Comparison of ENCODE assay signal across 22 cellular contexts in the genomic region with DNA sequence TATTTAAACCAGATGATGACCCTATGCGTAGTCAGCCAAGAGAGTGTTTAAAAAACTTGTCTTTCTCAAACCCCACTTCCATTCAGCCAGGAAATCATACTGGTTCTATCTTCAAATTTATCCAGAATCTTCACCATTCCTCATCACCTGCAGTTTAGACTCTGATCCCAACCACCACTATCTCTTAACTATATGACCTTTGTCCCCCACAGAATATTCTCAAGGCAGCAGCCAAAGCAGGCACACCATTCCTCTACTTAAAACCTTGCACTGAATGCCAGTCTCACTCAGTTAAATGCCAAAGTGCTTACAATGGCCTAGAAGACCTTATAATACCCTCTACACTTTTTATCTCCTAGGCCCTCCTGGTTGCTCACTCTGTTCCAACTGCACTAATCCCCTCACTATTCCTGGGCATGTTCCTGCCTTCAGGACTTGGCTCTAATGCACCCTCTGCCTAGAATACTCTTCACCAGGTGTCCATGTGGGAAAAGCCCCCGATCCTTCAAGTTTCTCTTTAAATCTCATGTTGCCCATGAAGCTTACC. TPM values are rescaled to one million over a fixed set of nuclear protein-coding genes. Genes with fewer than 3 reads are reported as not detected.
DNase-seq lines count a peak whose midpoint lies in the region; ATAC-seq and TF ChIP-seq lines count a peak whose summit lies in the region.
"Had no signal": no experiment of that assay in that cellular context is flagged by ENCODE, and none has a peak within 500 bp of the region (broad histone marks: within the 10 kb centered on the region; RNA-seq: fewer than 3 reads in every experiment).

No MANE protein-coding gene starts in this region.

- ATAC-seq in left lobe of liver, result peak; percentile 93
- ATAC-seq: HCT116 had no signal

- DNase-seq in activated T-cell treated with anti-CD3 and anti-CD28 coated beads, Interleukin-2, amount 50 U/mL, for 24 hours, result no peak
- no peak for DNase-seq in activated T-cell treated with anti-CD3 and anti-CD28 coated beads, Interleukin-2, amount 50 U/mL, for 1 hour
- DNase-seq in cardiac muscle cell (ENCODE audit: low read depth in 1 of 2, low spot score in 1 of 2) (no peak), left lobe of liver (ENCODE audit: low spot score) (no peak), NCI-H146 treated with DMSO at 0.1 percent for 48 hours (lab: John Stamatoyannopoulos, UW; ENCODE audit: unreplicated experiment) (no peak), AG08395 (ENCODE audit: low spot score) (no peak)
- DNase-seq: CD8-positive, alpha-beta memory T cell; DMS53; GDM1; KBM-7; NCI-H1092; NCI-H1436 treated with DMSO at 0.1 percent for 48 hours; NCI-H2081; NCI-H2171; NCI-H524 treated with DMSO at 0.1 percent for 48 hours; OCI-M1; SHP77 had no signal

- peaks cover 14% of the 10 kb centered on the region for H3K4me1 Mint-ChIP-seq in activated T-cell treated with anti-CD3 and anti-CD28 coated beads, Interleukin-2, amount 50 U/mL, for 24 hours (ENCODE audit: low read depth)

- H3K9me3 ChIP-seq in cardiac muscle cell (ENCODE audit: low read depth) (no peaks in the 10 kb centered on the region), subcutaneous abdominal adipose tissue (ENCODE audit: control insufficient read depth in 5 of 5, low read length in 5 of 5) (no peaks in the 10 kb centered on the region)

- no peaks in the 10 kb centered on the region for H3K9me3 Mint-ChIP-seq in activated T-cell treated with anti-CD3 and anti-CD28 coated beads, Interleukin-2, amount 50 U/mL, for 24 hours
- H3K9me3 Mint-ChIP-seq: CD8-positive, alpha-beta memory T cell had no signal

- no peak overlapping the region for H3K9ac ChIP-seq in subcutaneous abdominal adipose tissue (ENCODE audit: low read length in 5 of 5)

- peak overlapping the region; percentile 4 for H3K27ac Mint-ChIP-seq in activated T-cell treated with anti-CD3 and anti-CD28 coated beads, Interleukin-2, amount 50 U/mL, for 24 hours

- H3K36me3 ChIP-seq in cardiac muscle cell (peaks cover 46% of the 10 kb centered on the region), subcutaneous abdominal adipose tissue (ENCODE audit: control insufficient read depth in 5 of 5, insufficient read depth in 5 of 5, low read length in 5 of 5) (peaks cover 10 to 23% (median 17%) of the 10 kb centered on the region in 5 donors)

- peak overlapping the region; percentile 39 for H3K27ac ChIP-seq in cardiac muscle cell
- H3K27ac ChIP-seq in subcutaneous abdominal adipose tissue (ENCODE audit: low read depth, low read length), result peak overlapping the region; percentile 89
- H3K27ac ChIP-seq: C4-2B, HL-60, SK-N-MC had no signal

- H3K27me3 ChIP-seq in cardiac muscle cell (no peaks in the 10 kb centered on the region), subcutaneous abdominal adipose tissue (ENCODE audit: control insufficient read depth in 5 of 5, insufficient read depth in 4 of 5, low read length in 5 of 5) (no peaks in the 10 kb centered on the region)

- no peak for TF ChIP-seq CTCF in cardiac muscle cell (IDR thresholded peaks at IDR 0.05; ENCODE audit: low read depth, low read length)

- no peaks in the 10 kb centered on the region for H3K27me3 Mint-ChIP-seq in activated T-cell treated with anti-CD3 and anti-CD28 coated beads, Interleukin-2, amount 50 U/mL, for 24 hours
- H3K27me3 Mint-ChIP-seq: CD8-positive, alpha-beta memory T cell had no signal

- H3K4me3 ChIP-seq in cardiac muscle cell (no peak overlapping the region), subcutaneous abdominal adipose tissue (ENCODE audit: low read depth in 1 of 5, low read length in 5 of 5) (peak overlapping the region in 1 of 5 donors; percentile 17)
- H3K4me3 ChIP-seq: SK-N-MC had no signal

- H3K4me3 Mint-ChIP-seq in activated T-cell treated with anti-CD3 and anti-CD28 coated beads, Interleukin-2, amount 50 U/mL, for 24 hours, result no peak overlapping the region
- H3K4me3 Mint-ChIP-seq: CD8-positive, alpha-beta memory T cell had no signal

- H3K36me3 Mint-ChIP-seq in activated T-cell treated with anti-CD3 and anti-CD28 coated beads, Interleukin-2, amount 50 U/mL, for 24 hours (ENCODE audit: low read depth), result peaks cover 87% of the 10 kb centered on the region

- H3K4me1 ChIP-seq in cardiac muscle cell (ENCODE audit: low read depth) (no peaks in the 10 kb centered on the region), subcutaneous abdominal adipose tissue (ENCODE audit: control insufficient read depth in 5 of 5, insufficient read depth in 5 of 5, low read length in 5 of 5) (peaks cover 0 to 19% (median 14%) of the 10 kb centered on the region in 5 donors)

RNA-seq across cellular contexts. Expression of a gene that starts 10.1 kb away (rescaled TPM):
- total RNA-seq in cardiac muscle cell (58.9 and 74.1 TPM in 2 replicates), left lobe of liver (15.7 TPM)
- polyA plus RNA-seq in cardiac muscle cell, result 130 and 161 TPM in 2 replicates

RNA-seq across cellular contexts. Expression of a gene that starts 46.5 kb away (rescaled TPM):
- total RNA-seq in cardiac muscle cell, result 12.0 and 12.7 TPM in 2 replicates
- polyA plus RNA-seq in cardiac muscle cell, result 18.7 and 21.9 TPM in 2 replicates
- total RNA-seq in left lobe of liver, result 6.2 TPM
